21 cellular contexts compared by ENCODE assay signal in the genomic region with DNA sequence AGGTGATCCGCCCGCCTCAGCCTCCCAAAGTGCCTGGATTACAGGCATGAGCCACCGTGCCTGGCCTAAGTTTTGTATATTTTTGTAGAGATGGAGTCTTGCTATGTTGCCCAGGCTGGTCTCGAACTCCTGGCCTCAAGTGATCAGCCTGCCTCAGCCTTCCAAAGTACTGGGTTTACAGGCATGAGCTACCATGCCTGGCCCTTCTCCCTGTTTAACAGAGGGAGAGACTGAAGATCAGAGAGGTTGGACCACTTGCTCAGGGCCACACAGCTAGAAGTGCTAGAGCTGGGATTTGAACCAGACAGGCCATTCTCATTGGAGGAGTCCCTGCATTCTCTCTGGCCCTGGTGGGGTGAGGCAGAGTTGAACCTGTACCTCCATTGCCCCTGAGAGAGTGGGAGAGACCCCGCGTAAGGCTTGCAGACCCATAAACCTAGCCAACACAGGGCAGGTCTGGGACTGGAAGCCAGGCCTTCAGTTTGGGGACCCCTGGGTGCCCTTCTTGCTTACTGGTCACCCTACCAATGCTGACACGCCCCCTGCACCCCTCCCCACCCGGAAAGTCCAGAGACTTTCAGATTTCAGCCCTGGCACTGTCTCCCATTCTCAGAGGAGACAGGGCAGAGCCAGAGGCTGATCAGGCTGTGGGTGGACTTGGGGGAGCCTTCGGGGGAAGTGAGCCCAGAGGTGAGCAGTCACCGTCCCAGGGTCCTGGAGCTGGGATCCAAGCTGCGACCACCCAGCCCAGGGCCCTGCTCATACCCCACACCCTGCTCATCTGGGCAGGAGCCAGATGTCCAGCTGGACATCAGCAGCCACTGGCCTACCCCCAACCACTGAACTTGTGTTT. TPM values are rescaled to one million over a fixed set of nuclear protein-coding genes. Genes with fewer than 3 reads are reported as not detected.
A peak's percentile ranks its signal among the peaks of the same experiment; 100 is the strongest.
DNase-seq lines count a peak whose midpoint lies in the region; ATAC-seq and TF ChIP-seq lines count a peak whose summit lies in the region.
"Had no signal": no experiment of that assay in that cellular context is flagged by ENCODE, and none has a peak within 500 bp of the region (broad histone marks: within the 10 kb centered on the region; RNA-seq: fewer than 3 reads in every experiment).

No MANE protein-coding gene starts in this region.

- H3K27ac Mint-ChIP-seq in WTC11 (no peak overlapping the region), endodermal cell (no peak overlapping the region)
- no peak overlapping the region for H3K27ac Mint-ChIP-seq in naive thymus-derived CD8-positive, alpha-beta T cell

- WGBS in endodermal cell (ENCODE audit: insufficient coverage in 1 of 2, insufficient read length in 1 of 2), 2 experiments: 90 to 94% methylated on average over 4 to 11 of the region's 11 CpGs

- H3K27me3 ChIP-seq in BLaER1: no peaks in the 10 kb centered on the region
- H3K27me3 ChIP-seq in endodermal cell (ENCODE audit: control insufficient read depth, insufficient read depth, low read length, poor library complexity, severe bottlenecking): peaks cover 25% of the 10 kb centered on the region
- peaks cover 61% of the 10 kb centered on the region for H3K27me3 ChIP-seq in upper lobe of right lung

- H3K9me3 ChIP-seq in BLaER1: no peaks in the 10 kb centered on the region
- no peaks in the 10 kb centered on the region for H3K9me3 ChIP-seq in endodermal cell (ENCODE audit: control insufficient read depth, low read length)
- no peaks in the 10 kb centered on the region for H3K9me3 ChIP-seq in upper lobe of right lung

- DNase-seq in WTC11 (ENCODE audit: low spot score) (no peak), endodermal cell (no peak), posterior vena cava (ENCODE audit: low spot score) (peak; percentile 48), Right ventricle myocardium inferior (ENCODE audit: missing footprints) (no peak), upper lobe of right lung (no peak)
- DNase-seq in naive thymus-derived CD8-positive, alpha-beta T cell: no peak
- DNase-seq: DMS153, GDM1, GM23248, HCEC 1CT, NCI-H1105, NCI-H1694 treated with DMSO at 0.1 percent for 48 hours, NCI-H2227 treated with DMSO at 0.1 percent for 48 hours, NCI-H510A treated with DMSO at 0.1 percent for 48 hours, NCI-H774, Right ventricle myocardium superior had no signal

- peak overlapping the region; percentile 60; the same call in 1 of the 2 replicates for H3K4me2 ChIP-seq in BLaER1

- H3K4me3 Mint-ChIP-seq in WTC11 (no peak overlapping the region), endodermal cell (no peak overlapping the region)
- peak overlapping the region in 2 of 10 donors; percentile 45 to 67 for H3K4me3 Mint-ChIP-seq in naive thymus-derived CD8-positive, alpha-beta T cell

- intact Hi-C loops in posterior vena cava (cut with DNase I): no loop called here
- intact Hi-C loops in Right ventricle myocardium inferior (cut with DNase I): no loop called here
- intact Hi-C loops in upper lobe of right lung (cut with DNase I): no loop called here

- ATAC-seq in WTC11 (no peak), Right ventricle myocardium inferior (no peak), upper lobe of right lung (no peak), HG03342 (IDR thresholded peaks at IDR 0.05; ENCODE audit: unreplicated experiment) (no peak)
- ATAC-seq in naive thymus-derived CD8-positive, alpha-beta T cell: no peak

- peaks cover 48% of the 10 kb centered on the region for H3K27me3 Mint-ChIP-seq in WTC11 (ENCODE audit: low read depth)
- H3K27me3 Mint-ChIP-seq in endodermal cell (ENCODE audit: insufficient read depth): peaks cover 84% of the 10 kb centered on the region
- H3K27me3 Mint-ChIP-seq in naive thymus-derived CD8-positive, alpha-beta T cell: peaks cover 16 to 44% (median 24%) of the 10 kb centered on the region in 5 donors

- peaks cover 50% of the 10 kb centered on the region for H3K4me1 ChIP-seq in BLaER1
- no peaks in the 10 kb centered on the region for H3K4me1 ChIP-seq in endodermal cell (ENCODE audit: control insufficient read depth, insufficient read depth, low read length)
- H3K4me1 ChIP-seq in upper lobe of right lung: peaks cover 16% of the 10 kb centered on the region

- TF ChIP-seq CTCF in WTC11 (IDR thresholded peaks at IDR 0.05) (no peak), endodermal cell (conservative IDR thresholded peaks at IDR 0.05) (no peak), upper lobe of right lung (IDR thresholded peaks at IDR 0.05) (no peak)

- POLR2A ChIA-PET in WTC11 (lab: Charles Lee): interaction anchor here (0.6 to 2.9 kb wide), 2 partner anchors 8 to 16 kb away, joined by 3 to 21 read pairs; no protein-coding TSS in a partner anchor
- POLR2A ChIA-PET in naive thymus-derived CD8-positive, alpha-beta T cell (lab: Charles Lee): interaction anchor here (0.7 to 1.2 kb wide), 3 partner anchors 9 to 20 kb away, joined by 3 to 5 read pairs (median 5); partner anchors contain the start of gene LENG8

- H4K20me1 ChIP-seq in BLaER1: peaks cover 12% of the 10 kb centered on the region

- H3K9ac ChIP-seq in BLaER1: no peak overlapping the region
- no peak overlapping the region for H3K9ac ChIP-seq in endodermal cell (ENCODE audit: extremely low read depth, low read length, poor library complexity, severe bottlenecking)
- H3K9ac ChIP-seq: GM23248 had no signal

- peaks cover 10% of the 10 kb centered on the region for H3K36me3 Mint-ChIP-seq in WTC11
- no peaks in the 10 kb centered on the region for H3K36me3 Mint-ChIP-seq in endodermal cell (ENCODE audit: low read depth)
- peaks cover 0 to 1% (median 0%) of the 10 kb centered on the region in 3 donors for H3K36me3 Mint-ChIP-seq in naive thymus-derived CD8-positive, alpha-beta T cell
- H3K36me3 Mint-ChIP-seq: CD14-positive monocyte had no signal

- H3K36me3 ChIP-seq in BLaER1 (peaks cover 16% of the 10 kb centered on the region; the same call in 1 of the 2 replicates), endodermal cell (ENCODE audit: control insufficient read depth, insufficient read depth, low read length) (no peaks in the 10 kb centered on the region), upper lobe of right lung (no peaks in the 10 kb centered on the region)

- CTCF ChIA-PET in WTC11 (lab: Charles Lee): interaction anchor here (1.1 to 5.8 kb wide), 6 partner anchors 8 to 74 kb away, joined by 3 to 58 read pairs (median 34); partner anchors contain the start of gene TTYH1

- H3K4me3 ChIP-seq in BLaER1: no peak overlapping the region
- no peak overlapping the region for H3K4me3 ChIP-seq in endodermal cell (ENCODE audit: low read length)
- no peak overlapping the region for H3K4me3 ChIP-seq in upper lobe of right lung
- H3K4me3 ChIP-seq: GM23248 had no signal

- H3K27ac ChIP-seq in BLaER1 (no peak overlapping the region), endodermal cell (ENCODE audit: low read depth, low read length) (peak overlapping the region; percentile 24), upper lobe of right lung (no peak overlapping the region)
- H3K27ac ChIP-seq: GM23248 had no signal

- H3K4me1 Mint-ChIP-seq in WTC11 (peaks cover 14% of the 10 kb centered on the region), endodermal cell (peaks cover 4% of the 10 kb centered on the region)
- peaks cover 7 to 24% (median 10%) of the 10 kb centered on the region in 4 donors for H3K4me1 Mint-ChIP-seq in naive thymus-derived CD8-positive, alpha-beta T cell

- H3K9me3 Mint-ChIP-seq in WTC11: no peaks in the 10 kb centered on the region
- H3K9me3 Mint-ChIP-seq in endodermal cell: no peaks in the 10 kb centered on the region
- H3K9me3 Mint-ChIP-seq in naive thymus-derived CD8-positive, alpha-beta T cell: no peaks in the 10 kb centered on the region

TF ChIP-seq in WTC11, 78 proteins besides CTCF, POLR2A, EP300 and RAD21 (continues in another document):
- no peak for TF ChIP-seq ERG (CRISPR knock-in tag; IDR thresholded peaks at IDR 0.05)

RNA-seq across cellular contexts. Expression of gene TTYH1, which starts 13.3 kb away (rescaled TPM):
- total RNA-seq in WTC11 (2021) (35.9 to 38.2 TPM (median 37.1 TPM) in 3 replicates), endodermal cell (1 to 10 TPM; 1.0 to 2.0 TPM), posterior vena cava (1 to 10 TPM in 1 of 2 donors, under 1 TPM in 1; 0.60 to 1.4 TPM), Right ventricle myocardium inferior (2.8 TPM), upper lobe of right lung (not detected)
- polyA plus RNA-seq in endodermal cell (2013, experiment 1 of 2): 342 TPM
- 263 TPM for polyA plus RNA-seq in endodermal cell (2013, experiment 2 of 2)
- not detected for total RNA-seq in naive thymus-derived CD8-positive, alpha-beta T cell
- under 1 TPM in 2 of 3 donors, not detected in 1; 0.04 to 0.65 TPM for polyA plus RNA-seq in naive thymus-derived CD8-positive, alpha-beta T cell
- total RNA-seq: Daoy, GM23248 had no signal
- polyA plus RNA-seq: CD14-positive monocyte had no signal

RNA-seq across cellular contexts. Expression of gene LENG8, which starts 20.4 kb away (rescaled TPM):
- total RNA-seq in WTC11 (2021): 175 to 187 TPM (median 187 TPM) in 3 replicates
- total RNA-seq in endodermal cell: 100 to 1,000 TPM; 139 to 171 TPM
- 171 TPM for polyA plus RNA-seq in endodermal cell (2013, experiment 1 of 2)
- polyA plus RNA-seq in endodermal cell (2013, experiment 2 of 2): 130 TPM
- total RNA-seq in posterior vena cava: 100 to 1,000 TPM; 113 to 140 TPM
- 59.0 TPM for total RNA-seq in Right ventricle myocardium inferior
- 100 to 1,000 TPM; 610 to 639 TPM for total RNA-seq in naive thymus-derived CD8-positive, alpha-beta T cell
- polyA plus RNA-seq in naive thymus-derived CD8-positive, alpha-beta T cell: 1 to 10 TPM; 4.5 to 8.6 (median 6.5) TPM
- 191 TPM for total RNA-seq in upper lobe of right lung

RNA-seq across cellular contexts. Expression of gene LENG9, which starts 35.0 kb away (rescaled TPM):
- total RNA-seq in WTC11 (2021): 6.1 to 7.5 TPM (median 6.9 TPM) in 3 replicates
- 1 to 10 TPM; 2.5 to 3.5 TPM for total RNA-seq in endodermal cell
- polyA plus RNA-seq in endodermal cell (2013, experiment 1 of 2): 1.1 TPM
- polyA plus RNA-seq in endodermal cell (2013, experiment 2 of 2): 1.1 TPM
- 1 to 10 TPM; 4.2 to 5.1 TPM for total RNA-seq in posterior vena cava
- total RNA-seq in Right ventricle myocardium inferior: 1.8 TPM
- 1 to 10 TPM; 5.2 to 5.8 TPM for total RNA-seq in naive thymus-derived CD8-positive, alpha-beta T cell
- under 1 TPM in 2 of 3 donors, not detected in 1; 0.22 to 0.36 TPM for polyA plus RNA-seq in naive thymus-derived CD8-positive, alpha-beta T cell
- total RNA-seq in upper lobe of right lung: 7.2 TPM

RNA-seq across cellular contexts. Expression of gene CDC42EP5, which starts 44.5 kb away (rescaled TPM):
- total RNA-seq in WTC11 (2021) (11.5 to 19.8 TPM (median 18.3 TPM) in 3 replicates), endodermal cell (under 1 TPM in 1 of 2 donors, not detected in 1; 0.49 TPM), posterior vena cava (10 to 100 TPM; 24.8 to 25.7 TPM), Right ventricle myocardium inferior (8.9 TPM), upper lobe of right lung (38.2 TPM)
- polyA plus RNA-seq in endodermal cell (2013, experiment 1 of 2): 7.0 TPM
- polyA plus RNA-seq in endodermal cell (2013, experiment 2 of 2): 8.3 TPM
- not detected for total RNA-seq in naive thymus-derived CD8-positive, alpha-beta T cell
- polyA plus RNA-seq in naive thymus-derived CD8-positive, alpha-beta T cell: not detected
- total RNA-seq: OCI-LY7 had no signal
- polyA plus RNA-seq: CD14-positive monocyte had no signal
